Comparison of ENCODE assay signal across 1 cellular context in genomic region chr20:63552481-63553249, GRCh38.
TF ChIP-seq lines count a peak whose summit lies in the region.

No MANE protein-coding gene starts in this region.

TF ChIP-seq in IMR-90, 13 proteins besides CTCF, POLR2A, EP300 and RAD21:
- TF ChIP-seq SMC3 (IDR thresholded peaks at IDR 0.05; ENCODE audit: low read depth, low read length), result no peak
- TF ChIP-seq ELK1 (IDR thresholded peaks at IDR 0.05; ENCODE audit: borderline replicate concordance, low read depth, low read length), result no peak
- TF ChIP-seq RFX5 (IDR thresholded peaks at IDR 0.05; ENCODE audit: low read depth, low read length), result no peak
- TF ChIP-seq NFE2L2 (IDR thresholded peaks at IDR 0.05; ENCODE audit: low read depth, low read length), result no peak
- no peak for TF ChIP-seq FOS (IDR thresholded peaks at IDR 0.05; ENCODE audit: low read depth, low read length)
- TF ChIP-seq, protein P1, sequence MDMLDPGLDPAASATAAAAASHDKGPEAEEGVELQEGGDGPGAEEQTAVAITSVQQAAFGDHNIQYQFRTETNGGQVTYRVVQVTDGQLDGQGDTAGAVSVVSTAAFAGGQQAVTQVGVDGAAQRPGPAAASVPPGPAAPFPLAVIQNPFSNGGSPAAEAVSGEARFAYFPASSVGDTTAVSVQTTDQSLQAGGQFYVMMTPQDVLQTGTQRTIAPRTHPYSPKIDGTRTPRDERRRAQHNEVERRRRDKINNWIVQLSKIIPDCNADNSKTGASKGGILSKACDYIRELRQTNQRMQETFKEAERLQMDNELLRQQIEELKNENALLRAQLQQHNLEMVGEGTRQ (IDR thresholded peaks at IDR 0.05; ENCODE audit: low read depth, low read length), result no peak
